ENCODE assay signal across 6 cellular contexts in the genomic region with DNA sequence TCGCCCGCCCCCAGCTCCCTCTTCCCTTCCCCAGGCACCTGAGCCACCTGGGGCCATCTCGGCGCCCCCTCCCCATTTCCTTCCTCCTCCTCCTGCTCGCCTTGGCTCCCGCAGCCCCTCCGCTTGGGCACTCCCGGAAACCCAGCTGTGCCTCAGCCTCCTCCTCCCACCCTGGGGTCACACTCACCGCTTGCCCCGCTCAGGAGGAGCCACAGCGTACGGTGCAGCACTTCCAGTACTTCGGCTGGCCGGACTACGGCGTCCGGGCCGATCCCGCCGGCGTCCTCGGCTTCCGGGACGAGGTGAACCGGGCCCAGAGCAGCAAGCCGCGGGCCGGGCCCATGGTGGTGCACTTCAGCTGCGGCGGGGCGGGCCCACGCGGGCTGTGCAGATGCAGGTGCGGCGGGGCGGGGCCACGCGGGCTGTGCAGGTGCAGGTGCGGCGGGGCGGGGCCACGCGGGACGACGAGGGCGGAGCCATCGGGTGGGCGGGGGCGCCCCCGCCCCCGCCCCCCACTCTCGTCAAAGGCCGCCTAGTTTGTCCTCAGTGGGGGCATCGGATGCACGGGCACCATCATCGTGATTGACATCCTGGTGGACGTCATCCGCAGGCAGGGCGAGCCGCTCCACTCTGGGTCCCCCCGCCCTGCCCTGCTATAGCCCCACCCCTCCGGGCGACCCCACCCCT. TPM values are rescaled to one million over a fixed set of nuclear protein-coding genes. Genes with fewer than 3 reads are reported as not detected.
DNase-seq lines count a peak whose midpoint lies in the region; TF ChIP-seq lines count a peak whose summit lies in the region.

No MANE protein-coding gene starts in this region.

- H3K27ac ChIP-seq in BLaER1 treated with 17β-estradiol and CSF1 and Interleukin-3, amounts not matched to agents 10 nM and 100 nM: no peak overlapping the region
- no peak overlapping the region for H3K27ac ChIP-seq in Karpas-422 (ENCODE audit: low read length)

- H3K4me3 Mint-ChIP-seq in activated naive CD4-positive, alpha-beta T cell treated with anti-CD3 and anti-CD28 coated beads, Interleukin-2, amount 10 ng/mL, durations not matched to agents 7 days and 5 days: peak overlapping the region; percentile 78

- peak overlapping the region in 6 of 11 experiments; percentile 9 to 56 (median 35); a peak in 8 of 22 replicates for H3K9ac ChIP-seq in BLaER1 treated with 17β-estradiol and CSF1 and Interleukin-3, amounts not matched to agents 10 nM and 100 nM
- peak overlapping the region; percentile 53 for H3K9ac ChIP-seq in mucosa of stomach (ENCODE audit: low read length)
- H3K9ac ChIP-seq in Karpas-422 (ENCODE audit: low read length): no peak overlapping the region

- peaks cover 25% of the 10 kb centered on the region for H3K4me1 Mint-ChIP-seq in activated naive CD4-positive, alpha-beta T cell treated with anti-CD3 and anti-CD28 coated beads, Interleukin-2, amount 10 ng/mL, durations not matched to agents 7 days and 5 days

- TF ChIP-seq RAD21 in Ishikawa (IDR thresholded peaks at IDR 0.05; ENCODE audit: low read depth): no peak

- no peak overlapping the region for H2AFZ ChIP-seq in Karpas-422 (ENCODE audit: low read length)

- no peaks in the 10 kb centered on the region for H3K9me3 ChIP-seq in BLaER1 treated with 17β-estradiol and CSF1 and Interleukin-3, amounts not matched to agents 10 nM and 100 nM (replicated peaks in 1 of 11)
- H3K9me3 ChIP-seq in mucosa of stomach (ENCODE audit: control insufficient read depth, low read length) (no peaks in the 10 kb centered on the region), Karpas-422 (ENCODE audit: low read length) (no peaks in the 10 kb centered on the region)

- peaks cover 16 to 47% (median 31%) of the 10 kb centered on the region in 11 experiments; a peak in 19 of 22 replicates for H3K27me3 ChIP-seq in BLaER1 treated with 17β-estradiol and CSF1 and Interleukin-3, amounts not matched to agents 10 nM and 100 nM
- H3K27me3 ChIP-seq in mucosa of stomach (ENCODE audit: control insufficient read depth, insufficient read depth, low read length) (peaks cover 32% of the 10 kb centered on the region), Karpas-422 (ENCODE audit: low read length) (no peaks in the 10 kb centered on the region)

- no peaks in the 10 kb centered on the region for H3K79me2 ChIP-seq in Karpas-422 (ENCODE audit: low read length)

- no peaks in the 10 kb centered on the region for H3K36me3 Mint-ChIP-seq in activated naive CD4-positive, alpha-beta T cell treated with anti-CD3 and anti-CD28 coated beads, Interleukin-2, amount 10 ng/mL, durations not matched to agents 7 days and 5 days

- H3K9me2 ChIP-seq in Karpas-422 (replicated peaks; ENCODE audit: insufficient read depth, low read length): no peaks in the 10 kb centered on the region

- peaks cover 16% of the 10 kb centered on the region for H3K27me3 Mint-ChIP-seq in activated naive CD4-positive, alpha-beta T cell treated with anti-CD3 and anti-CD28 coated beads, Interleukin-2, amount 10 ng/mL, durations not matched to agents 7 days and 5 days

- CTCF ChIA-PET in activated naive CD4-positive, alpha-beta T cell treated with anti-CD3 and anti-CD28 coated beads, Interleukin-2, amount 10 ng/mL, durations not matched to agents 7 days and 5 days (lab: Charles Lee): no interaction called here

- H4K20me1 ChIP-seq in BLaER1 treated with 17β-estradiol and CSF1 and Interleukin-3, amounts not matched to agents 10 nM and 100 nM: peaks cover 0 to 54% (median 41%) of the 10 kb centered on the region in 11 experiments; a peak in 19 of 22 replicates
- H4K20me1 ChIP-seq in Karpas-422 (ENCODE audit: insufficient read depth, low read depth, low read length): 0 out of 2 replicates have a peak, but pooled peaks cover 6% of the 10 kb centered on the region

- peak; percentile 78 for DNase-seq in activated naive CD4-positive, alpha-beta T cell treated with anti-CD3 and anti-CD28 coated beads, Interleukin-2, amount 10 ng/mL, durations not matched to agents 7 days and 5 days
- no peak for DNase-seq in amniotic stem cell (lab: John Stamatoyannopoulos, UW)
- DNase-seq in Karpas-422: no peak

- peak overlapping the region; percentile 57 to 76 (median 64) for H3K4me3 ChIP-seq in BLaER1 treated with 17β-estradiol and CSF1 and Interleukin-3, amounts not matched to agents 10 nM and 100 nM
- H3K4me3 ChIP-seq in mucosa of stomach (ENCODE audit: low read length) (no peak overlapping the region), Karpas-422 (ENCODE audit: low read length) (no peak overlapping the region)

- H3K4me1 ChIP-seq in BLaER1 treated with 17β-estradiol and CSF1 and Interleukin-3, amounts not matched to agents 10 nM and 100 nM: peaks cover 27 to 77% (median 64%) of the 10 kb centered on the region in 10 experiments
- H3K4me1 ChIP-seq in mucosa of stomach (ENCODE audit: control insufficient read depth, insufficient read depth, low read length) (peaks cover 49% of the 10 kb centered on the region), Karpas-422 (ENCODE audit: low read length) (peaks cover 5% of the 10 kb centered on the region)

- H3K27ac Mint-ChIP-seq in activated naive CD4-positive, alpha-beta T cell treated with anti-CD3 and anti-CD28 coated beads, Interleukin-2, amount 10 ng/mL, durations not matched to agents 7 days and 5 days: peak overlapping the region; percentile 82

- no peaks in the 10 kb centered on the region for H3K36me3 ChIP-seq in BLaER1 treated with 17β-estradiol and CSF1 and Interleukin-3, amounts not matched to agents 10 nM and 100 nM
- H3K36me3 ChIP-seq in mucosa of stomach (ENCODE audit: control insufficient read depth, insufficient read depth, low read length) (no peaks in the 10 kb centered on the region), Karpas-422 (ENCODE audit: insufficient read depth, low read length) (no peaks in the 10 kb centered on the region)

- no peak for TF ChIP-seq EP300 in Ishikawa (IDR thresholded peaks at IDR 0.05; ENCODE audit: borderline replicate concordance)

- H3K9me3 Mint-ChIP-seq in activated naive CD4-positive, alpha-beta T cell treated with anti-CD3 and anti-CD28 coated beads, Interleukin-2, amount 10 ng/mL, durations not matched to agents 7 days and 5 days: no peaks in the 10 kb centered on the region

- peak overlapping the region; percentile 87 to 99 (median 94) for H3K4me2 ChIP-seq in BLaER1 treated with 17β-estradiol and CSF1 and Interleukin-3, amounts not matched to agents 10 nM and 100 nM
- H3K4me2 ChIP-seq in Karpas-422 (ENCODE audit: low read depth, low read length, poor library complexity, severe bottlenecking): no peak overlapping the region

TF ChIP-seq in Ishikawa, 13 proteins besides CTCF, POLR2A, EP300 and RAD21:
- TF ChIP-seq CREB1 (IDR thresholded peaks at IDR 0.05; ENCODE audit: low read depth) (no peak), ZBTB7A (IDR thresholded peaks at IDR 0.05; ENCODE audit: low read depth) (no peak; the same call in none of the 2 replicates), TCF12 (IDR thresholded peaks at IDR 0.05; ENCODE audit: low read depth) (peak; percentile 42), NFIC (IDR thresholded peaks at IDR 0.05) (no peak)
- TF ChIP-seq, protein P1, sequence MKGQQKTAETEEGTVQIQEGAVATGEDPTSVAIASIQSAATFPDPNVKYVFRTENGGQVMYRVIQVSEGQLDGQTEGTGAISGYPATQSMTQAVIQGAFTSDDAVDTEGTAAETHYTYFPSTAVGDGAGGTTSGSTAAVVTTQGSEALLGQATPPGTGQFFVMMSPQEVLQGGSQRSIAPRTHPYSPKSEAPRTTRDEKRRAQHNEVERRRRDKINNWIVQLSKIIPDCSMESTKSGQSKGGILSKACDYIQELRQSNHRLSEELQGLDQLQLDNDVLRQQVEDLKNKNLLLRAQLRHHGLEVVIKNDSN (IDR thresholded peaks at IDR 0.05): no peak
TF ChIP-seq in Ishikawa: peak in this region for 1.

RNA-seq across cellular contexts. Expression of a gene that starts 5.6 kb away (rescaled TPM):
- total RNA-seq in Karpas-422 (2014; rRNA removed; shearing (Covaris generic); ENCODE audit: low replicate concordance): not detected in 2 replicates

RNA-seq across cellular contexts. Expression of a gene that starts 47.4 kb away (rescaled TPM):
- 10.2 and 10.4 TPM in 2 replicates for total RNA-seq in Karpas-422 (2014; rRNA removed; shearing (Covaris generic); ENCODE audit: low replicate concordance)

RNA-seq across cellular contexts. Expression of a gene that starts 48.6 kb away (rescaled TPM):
- total RNA-seq in Karpas-422 (2014; rRNA removed; shearing (Covaris generic); ENCODE audit: low replicate concordance): 2.4 and 8.4 TPM in 2 replicates

RNA-seq across cellular contexts. Expression of a gene that starts 55.2 kb away (rescaled TPM):
- total RNA-seq in Karpas-422 (2014; rRNA removed; shearing (Covaris generic); ENCODE audit: low replicate concordance): 102 and 127 TPM in 2 replicates

Comparison
In these comparisons a context has a peak if more than half of its experiments do, and no peak if none do; other contexts are left out.
1. H3K4me3 ChIP-seq: peak in BLaER1 treated with 17β-estradiol and CSF1 and Interleukin-3, amounts not matched to agents 10 nM and 100 nM (10 of 10); none in mucosa of stomach (single experiment) and Karpas-422 (single experiment).